8 cellular contexts compared by ENCODE assay signal in genomic region chr3:188947983-188948657, GRCh38.
DNase-seq lines count a peak whose midpoint lies in the region; ATAC-seq and TF ChIP-seq lines count a peak whose summit lies in the region.

No MANE protein-coding gene starts in this region.

- H3K9me3 ChIP-seq in HUES48 (ENCODE audit: control insufficient read depth, insufficient read depth, low read length) = no peaks in the 10 kb centered on the region
- no peaks in the 10 kb centered on the region for H3K9me3 ChIP-seq in esophagus (ENCODE audit: control insufficient read depth in 2 of 2, insufficient read depth in 1 of 2, low read depth in 1 of 2, low read length in 1 of 2)
- no peaks in the 10 kb centered on the region for H3K9me3 ChIP-seq in mucosa of rectum (ENCODE audit: control insufficient read depth in 2 of 2, low read length in 2 of 2)
- no peaks in the 10 kb centered on the region for H3K9me3 ChIP-seq in uterus

- H3K4me1 ChIP-seq in HUES48 (ENCODE audit: control insufficient read depth, insufficient read depth, low read length) (peaks cover 11% of the 10 kb centered on the region), esophagus (ENCODE audit: control insufficient read depth in 2 of 2, insufficient read depth in 2 of 2, low read length in 1 of 2) (peaks cover 0 to 21% of the 10 kb centered on the region in 2 donors), mucosa of rectum (ENCODE audit: control insufficient read depth in 2 of 2, insufficient read depth in 2 of 2, low read length in 2 of 2) (peaks cover 23 to 26% of the 10 kb centered on the region in 2 donors), uterus (peaks cover 10 to 15% of the 10 kb centered on the region in 2 donors)

- intact Hi-C loops in uterus (cut with DNase I; ENCODE audit: low total_unique reads) = loop anchor here (5.0 kb wide), 1 partner anchor 1206 kb away; no protein-coding TSS in a partner anchor

- H3K27me3 ChIP-seq in HUES48 (ENCODE audit: control insufficient read depth, insufficient read depth, low read length) (peaks cover 7% of the 10 kb centered on the region; the same call in 1 of the 2 replicates), esophagus (ENCODE audit: control insufficient read depth in 1 of 2, insufficient read depth in 2 of 2, low read length in 2 of 2) (no peaks in the 10 kb centered on the region), mucosa of rectum (ENCODE audit: control insufficient read depth in 2 of 2, insufficient read depth in 2 of 2, low read length in 2 of 2) (no peaks in the 10 kb centered on the region), uterus (no peaks in the 10 kb centered on the region)

- ATAC-seq in GM21390 (IDR thresholded peaks at IDR 0.05; ENCODE audit: unreplicated experiment) = no peak

- DNase-seq in AG04449 (ENCODE audit: low read depth, low spot score) = peak; percentile 45
- peak; percentile 94 for DNase-seq in RWPE1 (ENCODE audit: low spot score)
- DNase-seq in uterus = peak; percentile 97 to 99
- DNase-seq in stimulated activated CD4-positive, alpha-beta T cell treated with anti-CD3 and anti-CD28 coated beads, Interleukin-1b, Interleukin-23, amount 100 ng/mL, for 48 hours = no peak

- POLR2A ChIA-PET in AG04449 (lab: Yijun Ruan, JAX) = interaction anchor here (0.9 kb wide), 1 partner anchor 66 kb away, joined by 3 read pairs; no protein-coding TSS in a partner anchor
- POLR2A ChIA-PET in RWPE1 (lab: Yijun Ruan, JAX; ENCODE audit: low non-redundant PET) = interaction anchor here (0.7 kb wide), 1 partner anchor 1318 kb away, joined by 4 read pairs; no protein-coding TSS in a partner anchor

- CTCF ChIA-PET in AG04449 (lab: Yijun Ruan, JAX) = interaction anchor here (0.6 to 18.2 kb wide), 2 partner anchors 9 to 1211 kb away, joined by 3 to 322 read pairs; no protein-coding TSS in a partner anchor
- CTCF ChIA-PET in RWPE1 (lab: Yijun Ruan, JAX) = interaction anchor here (0.6 to 1.8 kb wide), 6 partner anchors 9 to 1207 kb away, joined by 3 to 7 read pairs (median 4); no protein-coding TSS in a partner anchor

- peak overlapping the region; percentile 46 for H3K4me3 ChIP-seq in AG04449 (ENCODE audit: low read depth, low read length)
- H3K4me3 ChIP-seq in HUES48 (ENCODE audit: low read depth, low read length) = peak overlapping the region; percentile 73
- H3K4me3 ChIP-seq in esophagus (ENCODE audit: low read depth in 1 of 2, low read length in 2 of 2) = peak overlapping the region in 1 of 2 donors; percentile 44
- H3K4me3 ChIP-seq in mucosa of rectum (ENCODE audit: low read length in 2 of 2) = peak overlapping the region; percentile 60 to 71
- H3K4me3 ChIP-seq in uterus = peak overlapping the region; percentile 39

- TF ChIP-seq CTCF in AG04449 (IDR thresholded peaks at IDR 0.05; ENCODE audit: insufficient read depth, low read length, missing control alignments) (no peak), RWPE1 (conservative IDR thresholded peaks at IDR 0.05; ENCODE audit: low read depth) (no peak), uterus (IDR thresholded peaks at IDR 0.05) (no peak)

- peak in 1 of 2 donors; percentile 31 for TF ChIP-seq POLR2A in uterus (IDR thresholded peaks at IDR 0.05)

- WGBS in esophagus, 2 donors = 20% methylated on average over 23 of the region's 23 CpGs

- H3K9ac ChIP-seq in HUES48 (ENCODE audit: low read depth, low read length) (peak overlapping the region; percentile 68), mucosa of rectum (ENCODE audit: low read depth in 1 of 2, low read length in 2 of 2) (peak overlapping the region; percentile 61 to 67)

- peak overlapping the region; percentile 86 for H3K27ac ChIP-seq in HUES48 (ENCODE audit: low read depth, low read length)
- peak overlapping the region; percentile 100 for H3K27ac ChIP-seq in RWPE1
- H3K27ac ChIP-seq in esophagus (ENCODE audit: low read depth in 2 of 2, low read length in 1 of 2) = peak overlapping the region; percentile 98 to 100
- H3K27ac ChIP-seq in mucosa of rectum (ENCODE audit: low read depth in 2 of 2, low read length in 2 of 2) = peak overlapping the region; percentile 83 to 84
- H3K27ac ChIP-seq in uterus = peak overlapping the region; percentile 95 to 96

- H3K36me3 ChIP-seq in HUES48 (ENCODE audit: control insufficient read depth, insufficient read depth, low read length) = no peaks in the 10 kb centered on the region
- no peaks in the 10 kb centered on the region for H3K36me3 ChIP-seq in esophagus (ENCODE audit: control insufficient read depth in 2 of 2, insufficient read depth in 2 of 2, low read length in 1 of 2)
- H3K36me3 ChIP-seq in mucosa of rectum (ENCODE audit: control insufficient read depth in 2 of 2, insufficient read depth in 2 of 2, low read length in 2 of 2) = no peaks in the 10 kb centered on the region
- no peaks in the 10 kb centered on the region for H3K36me3 ChIP-seq in uterus
